32 cellular contexts compared by ENCODE assay signal in genomic region chr3:55532806-55533205, GRCh38. TPM values are rescaled to one million over a fixed set of nuclear protein-coding genes. Genes with fewer than 3 reads are reported as not detected.
"Had no signal": no experiment of that assay in that cellular context is flagged by ENCODE, and none has a peak within 500 bp of the region (broad histone marks: within the 10 kb centered on the region; RNA-seq: fewer than 3 reads in every experiment).

No MANE protein-coding gene starts in this region.

- FAIRE-seq: TTC549 had no signal

- H3K36me3 Mint-ChIP-seq: activated naive CD4-positive, alpha-beta T cell treated with anti-CD3 and anti-CD28 coated beads, Interleukin-2, amount 50 U/mL, for 24 hours; activated naive CD8-positive, alpha-beta T cell treated with anti-CD3 and anti-CD28 coated beads, Interleukin-2, amount 10 ng/mL, durations not matched to agents 7 days and 5 days had no signal

- H3K9me3 Mint-ChIP-seq: activated CD4-positive, alpha-beta T cell treated with anti-CD3 and anti-CD28 coated beads, Interleukin-2, amount 10 ng/mL, durations not matched to agents 24 days and 14 days; activated CD8-positive, alpha-beta T cell treated with anti-CD3 and anti-CD28 coated beads for 36 hours; activated naive CD4-positive, alpha-beta T cell treated with anti-CD3 and anti-CD28 coated beads, Interleukin-2, amount 50 U/mL, for 24 hours; activated naive CD8-positive, alpha-beta T cell treated with anti-CD3 and anti-CD28 coated beads, Interleukin-2, amount 10 ng/mL, durations not matched to agents 7 days and 5 days; activated T-helper 17 cell treated with anti-CD3 and anti-CD28 coated beads, Interleukin-2, amount 50 U/mL, for 72 hours; T-helper 1 cell treated with Interleukin-12 subunit alpha and Interleukin-12 subunit beta and Interleukin-4 antibody, amounts not matched to agents 30 μg/mL and 1 μg/mL, for 36 hours; T-helper 2 cell treated with Interferon-gamma antibody and Interleukin-4, amounts not matched to agents 5 μg/mL and 100 μg/mL, for 36 hours had no signal

- H3K4me3 ChIP-seq: ascending aorta, cardiac muscle cell, Peyer's patch, SJCRH30 had no signal

- H3K4me2 ChIP-seq: KMS-11, SK-N-SH had no signal

- H3K27me3 ChIP-seq: ascending aorta, cardiac muscle cell, Peyer's patch, SJCRH30 had no signal

- H3K27me3 Mint-ChIP-seq: activated CD4-positive, alpha-beta T cell treated with anti-CD3 and anti-CD28 coated beads, Interleukin-2, amount 10 ng/mL, durations not matched to agents 24 days and 14 days; activated CD8-positive, alpha-beta T cell treated with anti-CD3 and anti-CD28 coated beads for 36 hours; activated naive CD4-positive, alpha-beta T cell treated with anti-CD3 and anti-CD28 coated beads, Interleukin-2, amount 50 U/mL, for 24 hours; activated naive CD8-positive, alpha-beta T cell treated with anti-CD3 and anti-CD28 coated beads, Interleukin-2, amount 10 ng/mL, durations not matched to agents 7 days and 5 days; activated T-helper 17 cell treated with anti-CD3 and anti-CD28 coated beads, Interleukin-2, amount 50 U/mL, for 72 hours; central memory CD8-positive, alpha-beta T cell had no signal

- H3K9ac ChIP-seq: KMS-11, SK-N-SH had no signal

- H3K27ac Mint-ChIP-seq: activated CD4-positive, alpha-beta T cell treated with anti-CD3 and anti-CD28 coated beads, Interleukin-2, amount 10 ng/mL, durations not matched to agents 24 days and 14 days; activated CD8-positive, alpha-beta T cell treated with anti-CD3 and anti-CD28 coated beads for 36 hours; activated naive CD4-positive, alpha-beta T cell treated with anti-CD3 and anti-CD28 coated beads, Interleukin-2, amount 50 U/mL, for 24 hours; activated naive CD8-positive, alpha-beta T cell treated with anti-CD3 and anti-CD28 coated beads, Interleukin-2, amount 10 ng/mL, durations not matched to agents 7 days and 5 days; activated T-cell treated with anti-CD3 and anti-CD28 coated beads, Interleukin-2, amount 50 U/mL, for 72 hours; activated T-helper 17 cell treated with anti-CD3 and anti-CD28 coated beads, Interleukin-2, amount 50 U/mL, for 72 hours; T-helper 1 cell treated with Interleukin-12 subunit alpha and Interleukin-12 subunit beta and Interleukin-4 antibody, amounts not matched to agents 30 μg/mL and 1 μg/mL, for 36 hours; T-helper 2 cell treated with Interferon-gamma antibody and Interleukin-4, amounts not matched to agents 5 μg/mL and 100 μg/mL, for 36 hours had no signal

- DNase-seq: activated CD4-positive, alpha-beta T cell treated with anti-CD3 and anti-CD28 coated beads, Interleukin-2, amount 10 ng/mL, durations not matched to agents 24 days and 14 days; activated CD4-positive, alpha-beta T cell treated with anti-CD3 and anti-CD28 coated beads, Interleukin-2, amount 50 U/mL, for 4 hours; activated CD8-positive, alpha-beta T cell treated with anti-CD3 and anti-CD28 coated beads for 36 hours; activated effector memory CD4-positive, alpha-beta T cell treated with anti-CD3 and anti-CD28 coated beads, Interleukin-2, amount 50 U/mL, for 16 hours; activated naive CD4-positive, alpha-beta T cell; activated naive CD8-positive, alpha-beta T cell treated with anti-CD3 and anti-CD28 coated beads, Interleukin-2, amount 10 ng/mL, durations not matched to agents 7 days and 5 days; activated T-cell treated with anti-CD3 and anti-CD28 coated beads, Interleukin-2, amount 50 U/mL, for 1 hour; activated T-cell treated with anti-CD3 and anti-CD28 coated beads, Interleukin-2, amount 50 U/mL, for 72 hours; amygdala; NCI-H1105 treated with DMSO at 0.1 percent for 48 hours; NCI-H1436; NCI-H1694; NCI-H1930; NCI-H2081 treated with DMSO at 0.1 percent for 48 hours; NCI-H226; NCI-H446 treated with DMSO at 0.1 percent for 48 hours; NCI-H524 treated with DMSO at 0.1 percent for 48 hours; PC-3; Peyer's patch; SHP77; SJCRH30; SK-N-SH had no signal

- H3K4me1 Mint-ChIP-seq: activated CD4-positive, alpha-beta T cell treated with anti-CD3 and anti-CD28 coated beads, Interleukin-2, amount 10 ng/mL, durations not matched to agents 24 days and 14 days; activated naive CD4-positive, alpha-beta T cell treated with anti-CD3 and anti-CD28 coated beads, Interleukin-2, amount 50 U/mL, for 24 hours; activated naive CD8-positive, alpha-beta T cell treated with anti-CD3 and anti-CD28 coated beads, Interleukin-2, amount 10 ng/mL, durations not matched to agents 7 days and 5 days; activated T-helper 17 cell treated with anti-CD3 and anti-CD28 coated beads, Interleukin-2, amount 50 U/mL, for 72 hours; central memory CD8-positive, alpha-beta T cell had no signal

- H3K9me3 ChIP-seq: ascending aorta, Peyer's patch, SJCRH30, SK-N-SH had no signal

- H3K4me1 ChIP-seq: ascending aorta, Peyer's patch had no signal

- ATAC-seq: activated CD8-positive, alpha-beta T cell treated with anti-CD3 and anti-CD28 coated beads for 36 hours; activated T-cell treated with anti-CD3 and anti-CD28 coated beads, Interleukin-2, amount 50 U/mL, for 72 hours; activated T-helper 17 cell treated with anti-CD3 and anti-CD28 coated beads, Interleukin-2, amount 50 U/mL, for 72 hours; PC-3 had no signal

- H3K36me3 ChIP-seq: ascending aorta, cardiac muscle cell, Peyer's patch, SJCRH30 had no signal

- H3K27ac ChIP-seq: ascending aorta, cardiac muscle cell, KMS-11, Peyer's patch, SJCRH30 had no signal

- H3K4me3 Mint-ChIP-seq: activated CD4-positive, alpha-beta T cell treated with anti-CD3 and anti-CD28 coated beads, Interleukin-2, amount 10 ng/mL, durations not matched to agents 24 days and 14 days; activated CD8-positive, alpha-beta T cell treated with anti-CD3 and anti-CD28 coated beads for 36 hours; activated naive CD4-positive, alpha-beta T cell treated with anti-CD3 and anti-CD28 coated beads, Interleukin-2, amount 50 U/mL, for 24 hours; activated naive CD8-positive, alpha-beta T cell treated with anti-CD3 and anti-CD28 coated beads, Interleukin-2, amount 10 ng/mL, durations not matched to agents 7 days and 5 days; activated T-cell treated with anti-CD3 and anti-CD28 coated beads, Interleukin-2, amount 50 U/mL, for 72 hours; activated T-helper 17 cell treated with anti-CD3 and anti-CD28 coated beads, Interleukin-2, amount 50 U/mL, for 72 hours; central memory CD8-positive, alpha-beta T cell; T-helper 1 cell treated with Interleukin-12 subunit alpha and Interleukin-12 subunit beta and Interleukin-4 antibody, amounts not matched to agents 30 μg/mL and 1 μg/mL, for 36 hours; T-helper 2 cell treated with Interferon-gamma antibody and Interleukin-4, amounts not matched to agents 5 μg/mL and 100 μg/mL, for 36 hours had no signal

RNA-seq across cellular contexts. Expression of gene WNT5A, which starts 45.7 kb away (rescaled TPM):
- total RNA-seq: activated CD4-positive, alpha-beta T cell treated with anti-CD3 and anti-CD28 coated beads, Interleukin-2, amount 10 ng/mL, durations not matched to agents 24 days and 14 days; activated CD8-positive, alpha-beta memory T cell treated with anti-CD3 and anti-CD28 coated beads for 36 hours; activated CD8-positive, alpha-beta T cell treated with anti-CD3 and anti-CD28 coated beads for 36 hours; activated naive CD8-positive, alpha-beta T cell treated with anti-CD3 and anti-CD28 coated beads, Interleukin-2, amount 10 ng/mL, durations not matched to agents 7 days and 5 days; activated T-helper 17 cell treated with anti-CD3 and anti-CD28 coated beads, Interleukin-2, amount 50 U/mL, for 72 hours had no signal
